ENCODE assay signal across 9 cellular contexts in genomic region chr10:4034907-4035581, GRCh38.
DNase-seq lines count a peak whose midpoint lies in the region; TF ChIP-seq lines count a peak whose summit lies in the region.
"Had no signal": no experiment of that assay in that cellular context is flagged by ENCODE, and none has a peak within 500 bp of the region (broad histone marks: within the 10 kb centered on the region; RNA-seq: fewer than 3 reads in every experiment).

No MANE protein-coding gene starts in this region.

- H3K27me3 Mint-ChIP-seq in nephron (ENCODE audit: low read depth): no peaks in the 10 kb centered on the region

- peak overlapping the region in 2 of 3 experiments; percentile 52 to 67 for H3K4me3 Mint-ChIP-seq in nephron

- peak overlapping the region; percentile 42 for H3K4me3 ChIP-seq in epithelial cell of proximal tubule (ENCODE audit: low read depth, low read length)
- H3K4me3 ChIP-seq: pancreas had no signal

- H3K27ac Mint-ChIP-seq in nephron: peak overlapping the region; percentile 54 to 78 (median 75)

- DNase-seq in AG08395 (ENCODE audit: low spot score) (peak; percentile 60), NCI-H146 treated with DMSO at 0.1 percent for 48 hours (lab: John Stamatoyannopoulos, UW; ENCODE audit: unreplicated experiment) (peak; percentile 27), epithelial cell of proximal tubule (ENCODE audit: low read depth) (peak; percentile 16), OCI-M1 (lab: John Stamatoyannopoulos, UW) (no peak), NCI-H2196 treated with DMSO at 0.1 percent for 48 hours (lab: John Stamatoyannopoulos, UW; ENCODE audit: unreplicated experiment) (no peak), NCI-H526 treated with DMSO at 0.1 percent for 48 hours (lab: John Stamatoyannopoulos, UW) (no peak), hypothalamus (lab: John Stamatoyannopoulos, UW) (no peak)
- DNase-seq: pancreas had no signal

- H3K36me3 Mint-ChIP-seq in nephron (ENCODE audit: low read depth): no peaks in the 10 kb centered on the region

- peaks cover 14% of the 10 kb centered on the region for H3K4me1 Mint-ChIP-seq in nephron

- TF ChIP-seq CTCF in epithelial cell of proximal tubule (conservative IDR thresholded peaks at IDR 0.05; ENCODE audit: low read depth, low read length): no peak
- TF ChIP-seq CTCF in nephron (IDR thresholded peaks at IDR 0.05; ENCODE audit: unreplicated experiment in 3 of 3): no peak

- H3K9me3 Mint-ChIP-seq in nephron: no peaks in the 10 kb centered on the region

Comparison
In these comparisons a context has a peak if more than half of its experiments do, and no peak if none do; other contexts are left out.
1. DNase-seq: peak in AG08395 (single experiment), NCI-H146 treated with DMSO at 0.1 percent for 48 hours (single experiment) and epithelial cell of proximal tubule (single experiment); none in OCI-M1 (single experiment), NCI-H2196 treated with DMSO at 0.1 percent for 48 hours (single experiment), NCI-H526 treated with DMSO at 0.1 percent for 48 hours (single experiment) and hypothalamus (0 of 51).